In the genomic region with DNA sequence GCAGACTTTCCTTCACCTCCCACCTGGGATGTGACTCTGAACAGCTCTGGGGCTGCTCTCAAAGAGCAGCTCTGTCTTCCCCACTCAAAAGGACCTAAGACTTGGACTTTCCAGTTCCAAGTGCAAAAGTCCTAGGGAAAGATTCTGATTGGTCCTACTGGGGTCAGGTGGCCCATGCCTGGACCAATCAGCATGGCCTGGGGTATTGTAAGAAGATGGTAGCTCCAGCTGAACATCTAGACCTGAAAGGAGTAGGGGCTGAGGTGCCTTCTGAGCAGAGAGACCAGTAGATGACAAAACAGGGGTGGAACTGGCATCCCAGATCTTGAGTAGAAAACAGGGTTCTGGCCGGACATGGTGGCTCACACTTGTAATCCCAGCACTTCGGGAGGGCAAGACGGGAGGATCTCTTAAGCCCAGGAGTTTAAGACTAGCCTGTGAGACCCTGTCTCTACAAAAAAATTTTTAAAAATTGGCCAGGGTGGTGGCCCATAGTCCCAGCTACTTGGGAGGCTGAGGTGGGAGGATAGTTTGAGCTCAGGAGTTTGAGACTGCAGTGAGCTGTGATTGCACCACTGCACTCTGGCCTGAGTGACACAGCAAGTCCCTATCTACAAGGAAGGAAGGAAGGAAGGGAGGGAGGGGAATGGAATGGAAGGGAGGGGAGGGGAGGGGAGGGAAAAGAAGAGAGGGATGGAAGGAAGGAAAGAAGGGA, we compare ENCODE assay signal across 15 cellular contexts. TPM values are rescaled to one million over a fixed set of nuclear protein-coding genes. Genes with fewer than 3 reads are reported as not detected.
DNase-seq lines count a peak whose midpoint lies in the region; ATAC-seq, FAIRE-seq and TF ChIP-seq lines count a peak whose summit lies in the region.
"Had no signal": no experiment of that assay in that cellular context is flagged by ENCODE, and none has a peak within 500 bp of the region (broad histone marks: within the 10 kb centered on the region; RNA-seq: fewer than 3 reads in every experiment).

No MANE protein-coding gene starts in this region.

- WGBS in HepG2 (ENCODE audit: low lambda C conversion rate): 100% methylated on average over 3 of the region's 3 CpGs
- WGBS in right lobe of liver (ENCODE audit: insufficient coverage, low coverage, low lambda C conversion rate, missing lambda C conversion rate): 96% methylated on average over 3 of the region's 3 CpGs

- no peak for TF ChIP-seq RAD21 in HepG2 (CRISPR knock-in tag; IDR thresholded peaks at IDR 0.05)
- no peak for TF ChIP-seq RAD21 in HCT116 (IDR thresholded peaks at IDR 0.05; ENCODE audit: low read depth)

- H3K27ac Mint-ChIP-seq in effector memory CD8-positive, alpha-beta T cell: peak overlapping the region; percentile 59 to 81
- peak overlapping the region; percentile 89 for H3K27ac Mint-ChIP-seq in stimulated activated effector memory CD8-positive, alpha-beta T cell treated with anti-CD3 and anti-CD28 coated beads, Interleukin-12 subunit alpha, Interleukin-12 subunit beta, amount 100 ng/mL, for 72 hours

- POLR2A ChIA-PET in HepG2 (lab: Yijun Ruan, JAX) (no interaction called here), HCT116 (lab: Charles Lee) (no interaction called here), HEK293T (lab: Yijun Ruan, JAX) (interaction anchor here (1.2 to 1.8 kb wide), 2 partner anchors 20 to 27 kb away, joined by 4 to 7 read pairs; a partner anchor contains a TSS)

- H3K4me3 ChIP-seq in HepG2 (replicated peaks in 1 of 3; ENCODE audit: insufficient read depth in 1 of 3, low read depth in 2 of 3, low read length in 3 of 3): no peak overlapping the region
- H3K4me3 ChIP-seq in right lobe of liver: no peak overlapping the region
- H3K4me3 ChIP-seq in HCT116 (replicated peaks in 1 of 2; ENCODE audit: low read depth in 1 of 2, low read length in 2 of 2): no peak overlapping the region
- no peak overlapping the region for H3K4me3 ChIP-seq in MM.1S (ENCODE audit: low read length)
- H3K4me3 ChIP-seq in BE2C (ENCODE audit: low read depth, low read length): no peak overlapping the region
- H3K4me3 ChIP-seq: SJCRH30 had no signal

- no peak overlapping the region for H3K9ac ChIP-seq in HepG2 (ENCODE audit: insufficient read depth, low read depth, low read length)
- no peak overlapping the region for H3K9ac ChIP-seq in HCT116 (ENCODE audit: low read length)
- H3K9ac ChIP-seq in MM.1S (ENCODE audit: low read length): no peak overlapping the region
- H3K9ac ChIP-seq: KMS-11 had no signal

- no peaks in the 10 kb centered on the region for H3F3A ChIP-seq in MM.1S (ENCODE audit: insufficient read depth, low read length)

- H3K4me1 ChIP-seq in HepG2 (ENCODE audit: insufficient read depth, low read length) (no peaks in the 10 kb centered on the region), right lobe of liver (no peaks in the 10 kb centered on the region), HCT116 (ENCODE audit: control insufficient read depth in 1 of 2, insufficient read depth in 2 of 2, low read length in 2 of 2) (no peaks in the 10 kb centered on the region), MM.1S (ENCODE audit: low read length) (no peaks in the 10 kb centered on the region), BE2C (no peaks in the 10 kb centered on the region)
- H3K4me1 ChIP-seq: SJCRH30 had no signal

- TF ChIP-seq EP300 in HepG2 (IDR thresholded peaks at IDR 0.05; ENCODE audit: low read depth in 2 of 2, low read length in 2 of 2) (no peak), HepG2 (CRISPR knock-in tag; IDR thresholded peaks at IDR 0.05; ENCODE audit: borderline replicate concordance) (no peak)

- BruUV-seq in HepG2 (replicated peaks; lab: Mats Ljungman, UMichigan) (no TSS peak), HCT116 (replicated peaks; lab: Mats Ljungman, UMichigan) (no TSS peak)

- H3K4me1 Mint-ChIP-seq in effector memory CD8-positive, alpha-beta T cell (ENCODE audit: low read depth in 2 of 2): peaks cover 8 to 13% of the 10 kb centered on the region in 2 donors
- peaks cover 13% of the 10 kb centered on the region for H3K4me1 Mint-ChIP-seq in stimulated activated effector memory CD8-positive, alpha-beta T cell treated with anti-CD3 and anti-CD28 coated beads, Interleukin-12 subunit alpha, Interleukin-12 subunit beta, amount 100 ng/mL, for 72 hours

- TF ChIP-seq CTCF in HepG2 (CRISPR knock-in tag; IDR thresholded peaks at IDR 0.05) (no peak), right lobe of liver (IDR thresholded peaks at IDR 0.05) (no peak), HCT116 (IDR thresholded peaks at IDR 0.05 in 2 of 3, conservative IDR thresholded peaks at IDR 0.05 in 1 of 3; ENCODE audit: borderline replicate concordance in 1 of 3, insufficient read depth in 1 of 3, low read depth in 2 of 3, low read length in 2 of 3) (no peak), MM.1S (IDR thresholded peaks at IDR 0.05; ENCODE audit: low read length) (no peak), BE2C (IDR thresholded peaks at IDR 0.05; ENCODE audit: low read depth, low read length) (no peak)

- no peak for FAIRE-seq in HepG2 (lab: Jason Lieb, UNC)

- H3K36me3 ChIP-seq in HepG2 (replicated peaks in 1 of 2; ENCODE audit: control insufficient read depth in 1 of 2, insufficient read depth in 2 of 2, low read length in 2 of 2): peaks cover 3 to 11% of the 10 kb centered on the region in 2 experiments; a peak in 3 of 5 replicates
- H3K36me3 ChIP-seq in right lobe of liver: peaks cover 0 to 36% (median 6%) of the 10 kb centered on the region in 4 donors
- no peaks in the 10 kb centered on the region for H3K36me3 ChIP-seq in HCT116 (ENCODE audit: control insufficient read depth in 1 of 2, insufficient read depth in 2 of 2, low read length in 2 of 2)
- H3K36me3 ChIP-seq in MM.1S (replicated peaks; ENCODE audit: insufficient read depth, low read length): no peaks in the 10 kb centered on the region
- H3K36me3 ChIP-seq in BE2C: no peaks in the 10 kb centered on the region

- H3K9me2 ChIP-seq in HCT116 (ENCODE audit: insufficient read depth) (no peaks in the 10 kb centered on the region), MM.1S (replicated peaks; ENCODE audit: insufficient read depth, low read length) (no peaks in the 10 kb centered on the region)

- no peaks in the 10 kb centered on the region for H3K9me3 ChIP-seq in HepG2 (ENCODE audit: low read length)
- H3K9me3 ChIP-seq in right lobe of liver: no peaks in the 10 kb centered on the region
- no peaks in the 10 kb centered on the region for H3K9me3 ChIP-seq in HCT116 (ENCODE audit: control insufficient read depth in 1 of 2, insufficient read depth in 1 of 2, low read depth in 1 of 2, low read length in 2 of 2)
- H3K9me3 ChIP-seq in MM.1S (replicated peaks; ENCODE audit: insufficient read depth, low read length): no peaks in the 10 kb centered on the region
- no peaks in the 10 kb centered on the region; the same call in 1 of the 2 replicates for H3K9me3 ChIP-seq in BE2C
- H3K9me3 ChIP-seq: SJCRH30 had no signal

- no peaks in the 10 kb centered on the region for H3K27me3 Mint-ChIP-seq in effector memory CD8-positive, alpha-beta T cell

- H4K20me1 ChIP-seq in HepG2 (ENCODE audit: insufficient read depth, low read length) (no peaks in the 10 kb centered on the region), HCT116 (ENCODE audit: insufficient read depth) (no peaks in the 10 kb centered on the region), MM.1S (ENCODE audit: insufficient read depth, low read length) (no peaks in the 10 kb centered on the region)

- H2AFZ ChIP-seq in HepG2 (ENCODE audit: low read length) (no peak overlapping the region), HCT116 (ENCODE audit: low read depth, low read length, poor library complexity, severe bottlenecking) (no peak overlapping the region), MM.1S (ENCODE audit: low read length) (no peak overlapping the region)

- DNase-seq in HepG2 (ENCODE audit: low spot score): no peak
- no peak for DNase-seq in right lobe of liver
- no peak for DNase-seq in HCT116 (ENCODE audit: low read depth, low spot score)
- DNase-seq in effector memory CD8-positive, alpha-beta T cell: no peak
- DNase-seq in stimulated activated effector memory CD8-positive, alpha-beta T cell treated with anti-CD3 and anti-CD28 coated beads, Interleukin-12 subunit alpha, Interleukin-12 subunit beta, amount 100 ng/mL, for 72 hours (ENCODE audit: low spot score in 2 of 2): no peak
- no peak for DNase-seq in MM.1S
- no peak for DNase-seq in HEK293T (ENCODE audit: extremely low spot score)
- DNase-seq in BE2C: no peak
- DNase-seq: DND-41, HCEC 1CT, NCI-H1048, SJCRH30 had no signal

- H3K27ac ChIP-seq in HepG2 (ENCODE audit: extremely low read length, insufficient read depth, low read length): no peak overlapping the region
- H3K27ac ChIP-seq in right lobe of liver: no peak overlapping the region
- H3K27ac ChIP-seq in HCT116 (ENCODE audit: low read depth, low read length): no peak overlapping the region
- H3K27ac ChIP-seq in MM.1S (ENCODE audit: low read length): no peak overlapping the region
- H3K27ac ChIP-seq: KMS-11, SJCRH30 had no signal

- intact Hi-C loops in HepG2 (cut with micrococcal nuclease; ENCODE audit: unreplicated experiment): no loop called here
- intact Hi-C loops in right lobe of liver (cut with DNase I): no loop called here
- intact Hi-C loops in HCT116 (cut with micrococcal nuclease): no loop called here

- RAD21 ChIA-PET in HCT116 (lab: Charles Lee; ENCODE audit: low non-redundant PET in 1 of 2, low total read pairs in 2 of 2, uncharacterized antibody in 2 of 2, unreplicated experiment in 2 of 2): interaction anchor here in 1 of 2 experiments (0.5 kb wide), 1 partner anchor 74 kb away, joined by 3 read pairs; no protein-coding TSS in a partner anchor

- peaks cover 47% of the 10 kb centered on the region for H3K36me3 Mint-ChIP-seq in effector memory CD8-positive, alpha-beta T cell (ENCODE audit: insufficient read depth)
- peaks cover 57% of the 10 kb centered on the region for H3K36me3 Mint-ChIP-seq in stimulated activated effector memory CD8-positive, alpha-beta T cell treated with anti-CD3 and anti-CD28 coated beads, Interleukin-12 subunit alpha, Interleukin-12 subunit beta, amount 100 ng/mL, for 72 hours

- TF ChIP-seq POLR2A in HepG2 (IDR thresholded peaks at IDR 0.05; ENCODE audit: insufficient read depth in 1 of 2, low read depth in 2 of 2, low read length in 2 of 2) (no peak), right lobe of liver (IDR thresholded peaks at IDR 0.05) (no peak), HCT116 (IDR thresholded peaks at IDR 0.05; ENCODE audit: borderline replicate concordance, extremely low read depth, insufficient read depth, insufficient read length) (no peak)

- in situ Hi-C loops in HepG2 (cut with HindIII; ENCODE audit: extremely low pct_ligation_motif_present, low pct_unique_long_range_greater_than_20kb): no loop called here

- H3K27me3 ChIP-seq in HepG2 (ENCODE audit: control insufficient read depth in 1 of 2, insufficient read depth in 2 of 2, low read length in 2 of 2): no peaks in the 10 kb centered on the region
- no peaks in the 10 kb centered on the region for H3K27me3 ChIP-seq in right lobe of liver
- no peaks in the 10 kb centered on the region for H3K27me3 ChIP-seq in HCT116 (ENCODE audit: insufficient read depth, low read length)
- no peaks in the 10 kb centered on the region for H3K27me3 ChIP-seq in MM.1S (replicated peaks; ENCODE audit: insufficient read depth, low read length)
- H3K27me3 ChIP-seq in BE2C: no peaks in the 10 kb centered on the region
- H3K27me3 ChIP-seq: SJCRH30 had no signal

- no peak for ATAC-seq in HepG2
- no peak for ATAC-seq in right lobe of liver
- peak; percentile 50; the same call in 1 of the 2 replicates for ATAC-seq in HCT116
- no peak for ATAC-seq in effector memory CD8-positive, alpha-beta T cell (replicated peaks)
- no peak for ATAC-seq in stimulated activated effector memory CD8-positive, alpha-beta T cell treated with anti-CD3 and anti-CD28 coated beads, Interleukin-12 subunit alpha, Interleukin-12 subunit beta, amount 100 ng/mL, for 72 hours
- ATAC-seq: Panc1 had no signal

- H3K9me3 Mint-ChIP-seq in effector memory CD8-positive, alpha-beta T cell: no peaks in the 10 kb centered on the region
- H3K9me3 Mint-ChIP-seq in stimulated activated effector memory CD8-positive, alpha-beta T cell treated with anti-CD3 and anti-CD28 coated beads, Interleukin-12 subunit alpha, Interleukin-12 subunit beta, amount 100 ng/mL, for 72 hours: no peaks in the 10 kb centered on the region

- H3K79me2 ChIP-seq in HepG2 (ENCODE audit: insufficient read depth, low read length): no peaks in the 10 kb centered on the region
- no peaks in the 10 kb centered on the region for H3K79me2 ChIP-seq in HCT116 (ENCODE audit: insufficient read depth, low read length)
- H3K79me2 ChIP-seq in MM.1S (ENCODE audit: low read length): no peaks in the 10 kb centered on the region

- CTCF ChIA-PET in HepG2 (lab: Yijun Ruan, JAX; ENCODE audit: low intra/inter-chr PET ratio, low total read pairs) (no interaction called here), HCT116 (lab: Charles Lee) (no interaction called here), HEK293T (lab: Yijun Ruan, JAX) (no interaction called here)

- H3K4me3 Mint-ChIP-seq in effector memory CD8-positive, alpha-beta T cell: no peak overlapping the region
- H3K4me3 Mint-ChIP-seq in stimulated activated effector memory CD8-positive, alpha-beta T cell treated with anti-CD3 and anti-CD28 coated beads, Interleukin-12 subunit alpha, Interleukin-12 subunit beta, amount 100 ng/mL, for 72 hours: no peak overlapping the region
- H3K4me3 Mint-ChIP-seq: CD14-positive monocyte had no signal

- H3K4me2 ChIP-seq in HepG2 (ENCODE audit: low read depth, low read length) (no peak overlapping the region), HCT116 (ENCODE audit: low read length) (no peak overlapping the region), MM.1S (ENCODE audit: low read depth, low read length) (no peak overlapping the region)
- H3K4me2 ChIP-seq: KMS-11 had no signal

RNA-seq across cellular contexts. Expression of a gene that starts 27.4 kb away (rescaled TPM):
- 158 and 254 TPM in 2 replicates for total RNA-seq in HepG2 (2016; rRNA removed; fragmentation: Illumina TruSeq; extraction: Trizol)
- total RNA-seq in HepG2 (2016; cell fraction: cytosol; rRNA removed; fragmentation: Illumina TruSeq; extraction: Trizol; ENCODE audit: low read depth): 31.0 and 37.7 TPM in 2 replicates
- 174 and 249 TPM in 2 replicates for total RNA-seq in HepG2 (2016; cell fraction: insoluble cytoplasmic fraction; rRNA removed; fragmentation: Illumina TruSeq; extraction: Trizol)
- total RNA-seq in HepG2 (2016; cell fraction: membrane; rRNA removed; fragmentation: Illumina TruSeq; extraction: Trizol): 87.0 and 105 TPM in 2 replicates
- total RNA-seq in HepG2 (2016; cell fraction: nucleus; rRNA removed; fragmentation: Illumina TruSeq; extraction: Trizol): 67.5 and 68.6 TPM in 2 replicates
- polyA plus RNA-seq in HepG2 (2011; rRNA removed): 103 and 112 TPM in 2 replicates
- 110 and 141 TPM in 2 replicates for polyA plus RNA-seq in HepG2 (2011; cell fraction: cytosol; rRNA removed)
- 54.5 and 54.7 TPM in 2 replicates for polyA plus RNA-seq in HepG2 (2011; cell fraction: nucleus; rRNA removed)
- polyA plus RNA-seq in HepG2 (2012): 198 and 236 TPM in 2 replicates
- 55.7 and 56.7 TPM in 2 replicates for polyA plus RNA-seq in HepG2 (2016; cell fraction: cytosol; fragmentation: Illumina TruSeq; extraction: Trizol; ENCODE audit: low read depth)
- 509 and 563 TPM in 2 replicates for polyA plus RNA-seq in HepG2 (2016; cell fraction: insoluble cytoplasmic fraction; fragmentation: Illumina TruSeq; extraction: Trizol; ENCODE audit: low read depth)
- 117 and 129 TPM in 2 replicates for polyA plus RNA-seq in HepG2 (2016; cell fraction: membrane; fragmentation: Illumina TruSeq; extraction: Trizol; ENCODE audit: low read depth)
- 205 and 206 TPM in 2 replicates for polyA plus RNA-seq in HepG2 (2016; cell fraction: nucleus; fragmentation: Illumina TruSeq; extraction: Trizol; ENCODE audit: insufficient read depth, low read depth)
- 19.4 and 22.0 TPM in 2 replicates for polyA minus RNA-seq in HepG2 (2011; rRNA and poly(A)+ RNA removed; ENCODE audit: low replicate concordance)
- polyA minus RNA-seq in HepG2 (2011; cell fraction: cytosol; rRNA and poly(A)+ RNA removed): 29.9 and 30.5 TPM in 2 replicates
- polyA minus RNA-seq in HepG2 (2011; cell fraction: nucleus; rRNA and poly(A)+ RNA removed): 21.4 and 24.6 TPM in 2 replicates
- total RNA-seq in right lobe of liver: 100 to 1,000 TPM; 103 to 166 (median 129) TPM
- 313 TPM for total RNA-seq in HCT116 (2021; ENCODE audit: unreplicated experiment)
- polyA plus RNA-seq in HCT116 (2012): 245 and 276 TPM in 2 replicates
- polyA plus RNA-seq in BE2C (2012; ENCODE audit: insufficient read depth, insufficient read length, low read depth): 1,288 TPM

RNA-seq across cellular contexts. Expression of a gene that starts 38.1 kb away (rescaled TPM):
- 2.8 and 5.4 TPM in 2 replicates for total RNA-seq in HepG2 (2016; rRNA removed; fragmentation: Illumina TruSeq; extraction: Trizol)
- 0.62 and 0.71 TPM in 2 replicates for total RNA-seq in HepG2 (2016; cell fraction: cytosol; rRNA removed; fragmentation: Illumina TruSeq; extraction: Trizol; ENCODE audit: low read depth)
- total RNA-seq in HepG2 (2016; cell fraction: insoluble cytoplasmic fraction; rRNA removed; fragmentation: Illumina TruSeq; extraction: Trizol): 2.0 and 5.4 TPM in 2 replicates
- total RNA-seq in HepG2 (2016; cell fraction: membrane; rRNA removed; fragmentation: Illumina TruSeq; extraction: Trizol): 1.1 and 1.2 TPM in 2 replicates
- total RNA-seq in HepG2 (2016; cell fraction: nucleus; rRNA removed; fragmentation: Illumina TruSeq; extraction: Trizol): 6.3 and 8.0 TPM in 2 replicates
- polyA plus RNA-seq in HepG2 (2011; rRNA removed): 4.8 and 6.4 TPM in 2 replicates
- 4.7 and 6.1 TPM in 2 replicates for polyA plus RNA-seq in HepG2 (2011; cell fraction: cytosol; rRNA removed)
- polyA plus RNA-seq in HepG2 (2011; cell fraction: nucleus; rRNA removed): 14.1 and 16.0 TPM in 2 replicates
- polyA plus RNA-seq in HepG2 (2012): 4.4 and 4.5 TPM in 2 replicates
- polyA plus RNA-seq in HepG2 (2016; cell fraction: cytosol; fragmentation: Illumina TruSeq; extraction: Trizol; ENCODE audit: low read depth): 0.44 TPM in 2 replicates
- 2.4 and 3.0 TPM in 2 replicates for polyA plus RNA-seq in HepG2 (2016; cell fraction: insoluble cytoplasmic fraction; fragmentation: Illumina TruSeq; extraction: Trizol; ENCODE audit: low read depth)
- 0.70 and 0.92 TPM in 2 replicates for polyA plus RNA-seq in HepG2 (2016; cell fraction: membrane; fragmentation: Illumina TruSeq; extraction: Trizol; ENCODE audit: low read depth)
- 14.4 and 14.5 TPM in 2 replicates for polyA plus RNA-seq in HepG2 (2016; cell fraction: nucleus; fragmentation: Illumina TruSeq; extraction: Trizol; ENCODE audit: insufficient read depth, low read depth)
- polyA minus RNA-seq in HepG2 (2011; rRNA and poly(A)+ RNA removed; ENCODE audit: low replicate concordance): 9.0 and 18.8 TPM in 2 replicates
- polyA minus RNA-seq in HepG2 (2011; cell fraction: cytosol; rRNA and poly(A)+ RNA removed): 7.6 and 8.0 TPM in 2 replicates
- polyA minus RNA-seq in HepG2 (2011; cell fraction: nucleus; rRNA and poly(A)+ RNA removed): 5.0 and 6.2 TPM in 2 replicates
- 10 to 100 TPM; 22.3 to 34.1 (median 27.5) TPM for total RNA-seq in right lobe of liver
- 18.0 TPM for total RNA-seq in HCT116 (2021; ENCODE audit: unreplicated experiment)
- polyA plus RNA-seq in HCT116 (2012): 16.6 and 16.8 TPM in 2 replicates
- 1.9 TPM for polyA plus RNA-seq in BE2C (2012; ENCODE audit: insufficient read depth, insufficient read length, low read depth)
